1 cellular context compared by ENCODE assay signal in genomic region chr9:88831783-88832407, GRCh38.
TF ChIP-seq lines count a peak whose summit lies in the region.

No MANE protein-coding gene starts in this region.

TF ChIP-seq in H1, 55 proteins besides CTCF, POLR2A, EP300 and RAD21:
- TF ChIP-seq TAF7 (optimal IDR thresholded peaks at IDR 0.05; ENCODE audit: borderline replicate concordance, low read depth, low read length): no peak
- TF ChIP-seq CTBP2 (IDR thresholded peaks at IDR 0.05; ENCODE audit: borderline replicate concordance, insufficient read depth, insufficient read length, low read length): no peak
- no peak for TF ChIP-seq KDM4A (IDR thresholded peaks at IDR 0.05; ENCODE audit: low read depth, low read length, severe bottlenecking)
- TF ChIP-seq SIX5 (IDR thresholded peaks at IDR 0.05; ENCODE audit: low read depth, low read length): no peak
- no peak for TF ChIP-seq RXRA (IDR thresholded peaks at IDR 0.05; ENCODE audit: insufficient read depth, low read depth, low read length)
- TF ChIP-seq ZNF274 (IDR thresholded peaks at IDR 0.05; ENCODE audit: borderline replicate concordance, extremely low read depth, low read length): no peak
- no peak for TF ChIP-seq SIN3A (conservative IDR thresholded peaks at IDR 0.05 in 1 of 2, IDR thresholded peaks at IDR 0.05 in 1 of 2; ENCODE audit: low read depth in 1 of 2, low read length in 2 of 2)
- TF ChIP-seq SAP30 (IDR thresholded peaks at IDR 0.05; ENCODE audit: insufficient read depth, insufficient replicate concordance, low read length): no peak
- no peak for TF ChIP-seq RBBP5 (IDR thresholded peaks at IDR 0.05; ENCODE audit: borderline replicate concordance, low read depth, low read length)
- no peak for TF ChIP-seq SP2 (IDR thresholded peaks at IDR 0.05; ENCODE audit: low read length)
- TF ChIP-seq CBX8 (IDR thresholded peaks at IDR 0.05; ENCODE audit: borderline replicate concordance, low read depth, low read length): no peak
- no peak for TF ChIP-seq MAFK (IDR thresholded peaks at IDR 0.05; ENCODE audit: low read depth, low read length)
- no peak for TF ChIP-seq TEAD4 (IDR thresholded peaks at IDR 0.05; ENCODE audit: low read depth, low read length)
- no peak for TF ChIP-seq FOSL1 (IDR thresholded peaks at IDR 0.05; ENCODE audit: insufficient read depth, low read depth, low read length)
- TF ChIP-seq CEBPB (IDR thresholded peaks at IDR 0.05; ENCODE audit: low read depth, low read length): no peak
- TF ChIP-seq E2F6 (IDR thresholded peaks at IDR 0.05): no peak
- TF ChIP-seq, protein P1, sequence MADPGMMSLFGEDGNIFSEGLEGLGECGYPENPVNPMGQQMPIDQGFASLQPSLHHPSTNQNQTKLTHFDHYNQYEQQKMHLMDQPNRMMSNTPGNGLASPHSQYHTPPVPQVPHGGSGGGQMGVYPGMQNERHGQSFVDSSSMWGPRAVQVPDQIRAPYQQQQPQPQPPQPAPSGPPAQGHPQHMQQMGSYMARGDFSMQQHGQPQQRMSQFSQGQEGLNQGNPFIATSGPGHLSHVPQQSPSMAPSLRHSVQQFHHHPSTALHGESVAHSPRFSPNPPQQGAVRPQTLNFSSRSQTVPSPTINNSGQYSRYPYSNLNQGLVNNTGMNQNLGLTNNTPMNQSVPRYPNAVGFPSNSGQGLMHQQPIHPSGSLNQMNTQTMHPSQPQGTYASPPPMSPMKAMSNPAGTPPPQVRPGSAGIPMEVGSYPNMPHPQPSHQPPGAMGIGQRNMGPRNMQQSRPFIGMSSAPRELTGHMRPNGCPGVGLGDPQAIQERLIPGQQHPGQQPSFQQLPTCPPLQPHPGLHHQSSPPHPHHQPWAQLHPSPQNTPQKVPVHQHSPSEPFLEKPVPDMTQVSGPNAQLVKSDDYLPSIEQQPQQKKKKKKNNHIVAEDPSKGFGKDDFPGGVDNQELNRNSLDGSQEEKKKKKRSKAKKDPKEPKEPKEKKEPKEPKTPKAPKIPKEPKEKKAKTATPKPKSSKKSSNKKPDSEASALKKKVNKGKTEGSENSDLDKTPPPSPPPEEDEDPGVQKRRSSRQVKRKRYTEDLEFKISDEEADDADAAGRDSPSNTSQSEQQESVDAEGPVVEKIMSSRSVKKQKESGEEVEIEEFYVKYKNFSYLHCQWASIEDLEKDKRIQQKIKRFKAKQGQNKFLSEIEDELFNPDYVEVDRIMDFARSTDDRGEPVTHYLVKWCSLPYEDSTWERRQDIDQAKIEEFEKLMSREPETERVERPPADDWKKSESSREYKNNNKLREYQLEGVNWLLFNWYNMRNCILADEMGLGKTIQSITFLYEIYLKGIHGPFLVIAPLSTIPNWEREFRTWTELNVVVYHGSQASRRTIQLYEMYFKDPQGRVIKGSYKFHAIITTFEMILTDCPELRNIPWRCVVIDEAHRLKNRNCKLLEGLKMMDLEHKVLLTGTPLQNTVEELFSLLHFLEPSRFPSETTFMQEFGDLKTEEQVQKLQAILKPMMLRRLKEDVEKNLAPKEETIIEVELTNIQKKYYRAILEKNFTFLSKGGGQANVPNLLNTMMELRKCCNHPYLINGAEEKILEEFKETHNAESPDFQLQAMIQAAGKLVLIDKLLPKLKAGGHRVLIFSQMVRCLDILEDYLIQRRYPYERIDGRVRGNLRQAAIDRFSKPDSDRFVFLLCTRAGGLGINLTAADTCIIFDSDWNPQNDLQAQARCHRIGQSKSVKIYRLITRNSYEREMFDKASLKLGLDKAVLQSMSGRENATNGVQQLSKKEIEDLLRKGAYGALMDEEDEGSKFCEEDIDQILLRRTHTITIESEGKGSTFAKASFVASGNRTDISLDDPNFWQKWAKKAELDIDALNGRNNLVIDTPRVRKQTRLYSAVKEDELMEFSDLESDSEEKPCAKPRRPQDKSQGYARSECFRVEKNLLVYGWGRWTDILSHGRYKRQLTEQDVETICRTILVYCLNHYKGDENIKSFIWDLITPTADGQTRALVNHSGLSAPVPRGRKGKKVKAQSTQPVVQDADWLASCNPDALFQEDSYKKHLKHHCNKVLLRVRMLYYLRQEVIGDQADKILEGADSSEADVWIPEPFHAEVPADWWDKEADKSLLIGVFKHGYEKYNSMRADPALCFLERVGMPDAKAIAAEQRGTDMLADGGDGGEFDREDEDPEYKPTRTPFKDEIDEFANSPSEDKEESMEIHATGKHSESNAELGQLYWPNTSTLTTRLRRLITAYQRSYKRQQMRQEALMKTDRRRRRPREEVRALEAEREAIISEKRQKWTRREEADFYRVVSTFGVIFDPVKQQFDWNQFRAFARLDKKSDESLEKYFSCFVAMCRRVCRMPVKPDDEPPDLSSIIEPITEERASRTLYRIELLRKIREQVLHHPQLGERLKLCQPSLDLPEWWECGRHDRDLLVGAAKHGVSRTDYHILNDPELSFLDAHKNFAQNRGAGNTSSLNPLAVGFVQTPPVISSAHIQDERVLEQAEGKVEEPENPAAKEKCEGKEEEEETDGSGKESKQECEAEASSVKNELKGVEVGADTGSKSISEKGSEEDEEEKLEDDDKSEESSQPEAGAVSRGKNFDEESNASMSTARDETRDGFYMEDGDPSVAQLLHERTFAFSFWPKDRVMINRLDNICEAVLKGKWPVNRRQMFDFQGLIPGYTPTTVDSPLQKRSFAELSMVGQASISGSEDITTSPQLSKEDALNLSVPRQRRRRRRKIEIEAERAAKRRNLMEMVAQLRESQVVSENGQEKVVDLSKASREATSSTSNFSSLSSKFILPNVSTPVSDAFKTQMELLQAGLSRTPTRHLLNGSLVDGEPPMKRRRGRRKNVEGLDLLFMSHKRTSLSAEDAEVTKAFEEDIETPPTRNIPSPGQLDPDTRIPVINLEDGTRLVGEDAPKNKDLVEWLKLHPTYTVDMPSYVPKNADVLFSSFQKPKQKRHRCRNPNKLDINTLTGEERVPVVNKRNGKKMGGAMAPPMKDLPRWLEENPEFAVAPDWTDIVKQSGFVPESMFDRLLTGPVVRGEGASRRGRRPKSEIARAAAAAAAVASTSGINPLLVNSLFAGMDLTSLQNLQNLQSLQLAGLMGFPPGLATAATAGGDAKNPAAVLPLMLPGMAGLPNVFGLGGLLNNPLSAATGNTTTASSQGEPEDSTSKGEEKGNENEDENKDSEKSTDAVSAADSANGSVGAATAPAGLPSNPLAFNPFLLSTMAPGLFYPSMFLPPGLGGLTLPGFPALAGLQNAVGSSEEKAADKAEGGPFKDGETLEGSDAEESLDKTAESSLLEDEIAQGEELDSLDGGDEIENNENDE (IDR thresholded peaks at IDR 0.05; ENCODE audit: insufficient replicate concordance, low read length): no peak
- TF ChIP-seq RFX5 (IDR thresholded peaks at IDR 0.05; ENCODE audit: borderline replicate concordance, low read depth, low read length): no peak
- no peak for TF ChIP-seq SRF (IDR thresholded peaks at IDR 0.05; ENCODE audit: low read depth, low read length)
- TF ChIP-seq, protein P2, sequence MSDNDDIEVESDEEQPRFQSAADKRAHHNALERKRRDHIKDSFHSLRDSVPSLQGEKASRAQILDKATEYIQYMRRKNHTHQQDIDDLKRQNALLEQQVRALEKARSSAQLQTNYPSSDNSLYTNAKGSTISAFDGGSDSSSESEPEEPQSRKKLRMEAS (IDR thresholded peaks at IDR 0.05): no peak
TF ChIP-seq in H1: peak in this region for 0.
